In the genomic region with DNA sequence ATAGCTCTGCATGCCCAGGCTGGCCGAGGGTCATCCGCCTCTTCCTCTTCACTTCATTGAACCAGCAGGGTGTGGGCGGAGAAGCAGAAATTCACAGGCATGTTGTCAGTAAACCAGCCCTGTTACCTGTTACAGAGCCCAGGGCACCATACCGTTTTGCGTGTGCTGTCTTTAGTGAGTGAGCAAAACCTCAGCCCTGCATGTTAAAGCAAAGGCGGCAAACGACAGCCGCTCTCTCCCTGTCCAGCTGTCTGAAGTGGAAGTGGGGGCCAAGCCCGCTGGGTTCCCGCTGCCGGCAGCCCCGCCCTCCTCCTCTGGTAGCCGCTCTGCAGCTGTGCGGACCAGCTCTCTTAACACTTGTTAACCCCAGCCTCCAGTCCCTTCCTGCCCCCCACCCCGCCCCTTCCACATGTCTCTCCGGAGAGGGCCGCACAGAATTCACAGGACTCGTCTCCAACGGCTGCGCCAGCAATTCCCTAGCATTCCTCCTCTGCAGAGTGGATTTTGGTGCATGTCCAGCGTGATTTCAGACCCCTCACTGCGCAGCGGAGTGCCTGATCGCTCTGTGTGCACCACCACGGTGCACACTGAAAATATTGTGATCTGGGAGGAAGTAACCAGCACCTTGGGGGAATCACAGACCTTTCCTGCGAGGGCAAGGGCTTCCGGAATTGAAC, we compare ENCODE assay signal across 9 cellular contexts. TPM values are rescaled to one million over a fixed set of nuclear protein-coding genes. Genes with fewer than 3 reads are reported as not detected.
A peak's percentile ranks its signal among the peaks of the same experiment; 100 is the strongest.
DNase-seq lines count a peak whose midpoint lies in the region; FAIRE-seq and TF ChIP-seq lines count a peak whose summit lies in the region.
"Had no signal": no experiment of that assay in that cellular context is flagged by ENCODE, and none has a peak within 500 bp of the region (broad histone marks: within the 10 kb centered on the region; RNA-seq: fewer than 3 reads in every experiment).

No MANE protein-coding gene starts in this region.

- H3K4me3 ChIP-seq in breast epithelium (peak overlapping the region; percentile 19 to 57 (median 25)), H1 (ENCODE audit: extremely low read depth in 1 of 4, insufficient read depth in 2 of 4, low read depth in 3 of 4, low read length in 4 of 4) (no peak overlapping the region), muscle layer of colon (ENCODE audit: low read depth in 1 of 2, low read length in 2 of 2) (peak overlapping the region in 1 of 2 donors; percentile 43), urinary bladder (ENCODE audit: low read depth, low read length) (no peak overlapping the region)

- no peak overlapping the region for H4K5ac ChIP-seq in H1 (ENCODE audit: insufficient read length, low read depth, low read length)

- H3K4me1 ChIP-seq in breast epithelium = no peaks in the 10 kb centered on the region
- H3K4me1 ChIP-seq in H1 (replicated peaks in 1 of 4; ENCODE audit: control insufficient read depth in 3 of 4, insufficient read depth in 4 of 4, low read length in 3 of 4) = peaks cover 0 to 21% (median 3%) of the 10 kb centered on the region in 4 experiments; a peak in 4 of 7 replicates
- peaks cover 42% of the 10 kb centered on the region for H3K4me1 ChIP-seq in muscle layer of colon (ENCODE audit: insufficient read depth, low read length)
- no peaks in the 10 kb centered on the region for H3K4me1 ChIP-seq in urinary bladder (ENCODE audit: insufficient read depth)

- H3K9ac ChIP-seq in H1 (replicated peaks in 1 of 4; ENCODE audit: extremely low read depth in 1 of 4, low read depth in 3 of 4, low read length in 3 of 4) = no peak overlapping the region; a peak in 2 of 7 replicates
- peak overlapping the region; percentile 61 for H3K9ac ChIP-seq in muscle layer of colon (ENCODE audit: low read length)

- TF ChIP-seq RAD21 in H1 (IDR thresholded peaks at IDR 0.05 in 1 of 2, conservative IDR thresholded peaks at IDR 0.05 in 1 of 2; ENCODE audit: low read depth in 2 of 2, low read length in 2 of 2) = no peak

- TF ChIP-seq EP300 in H1 (IDR thresholded peaks at IDR 0.05; ENCODE audit: borderline replicate concordance in 1 of 2, low read depth in 2 of 2, low read length in 2 of 2) = no peak

- H2BK12ac ChIP-seq in H1 (ENCODE audit: low read depth, low read length) = no peak overlapping the region

- H3K18ac ChIP-seq in H1 (ENCODE audit: extremely low read depth, low read length) = no peak overlapping the region

- H3K9me3 ChIP-seq in breast epithelium (no peaks in the 10 kb centered on the region), H1 (ENCODE audit: insufficient read depth in 2 of 2, low read depth in 1 of 2, low read length in 1 of 2) (no peaks in the 10 kb centered on the region), muscle layer of colon (ENCODE audit: low read length) (no peaks in the 10 kb centered on the region)

- H3K27ac ChIP-seq in breast epithelium = peak overlapping the region; percentile 67 to 93
- H3K27ac ChIP-seq in H1 (ENCODE audit: low read depth, low read length) = no peak overlapping the region
- H3K27ac ChIP-seq in muscle layer of colon (ENCODE audit: low read depth, low read length) = peak overlapping the region; percentile 43
- H3K27ac ChIP-seq in urinary bladder (ENCODE audit: low read depth) = peak overlapping the region; percentile 19

- peaks cover 4 to 41% of the 10 kb centered on the region in 2 experiments for H4K20me1 ChIP-seq in H1 (replicated peaks in 1 of 2; ENCODE audit: control insufficient read depth in 1 of 2, insufficient read depth in 2 of 2, low read length in 2 of 2)

- no peak overlapping the region for H3K4me2 ChIP-seq in H1 (ENCODE audit: insufficient read depth in 1 of 2, low read depth in 2 of 2, low read length in 2 of 2)

- peaks cover 5% of the 10 kb centered on the region for H3K4me1 Mint-ChIP-seq in MCF 10A (ENCODE audit: insufficient read depth, unreplicated experiment)

- no peak overlapping the region for H2BK120ac ChIP-seq in H1 (replicated peaks; ENCODE audit: low read depth, low read length)

- POLR2A ChIA-PET in MCF 10A (lab: Yijun Ruan, JAX) (no interaction called here), H1 (lab: Charles Lee; ENCODE audit: partially characterized antibody) (interaction anchor here (0.6 to 1.4 kb wide), 2 partner anchors 10 to 33 kb away, joined by 3 to 5 read pairs; no protein-coding TSS in a partner anchor)

- intact Hi-C loops in breast epithelium (cut with DNase I; ENCODE audit: low total_unique reads) (no loop called here), MCF 10A (cut with micrococcal nuclease) (no loop called here)

- peaks cover 0 to 4% of the 10 kb centered on the region in 2 experiments; a peak in 1 of 4 replicates for H3K79me2 ChIP-seq in H1 (ENCODE audit: control insufficient read depth in 1 of 2, insufficient read depth in 2 of 2, low read length in 2 of 2)

- H3K4ac ChIP-seq in H1 (replicated peaks; ENCODE audit: insufficient read length, low read depth, low read length) = no peak overlapping the region

- H2AFZ ChIP-seq in H1 (ENCODE audit: low read length) = no peak overlapping the region

- H3K27me3 ChIP-seq in breast epithelium (no peaks in the 10 kb centered on the region), H1 (replicated peaks in 1 of 4; ENCODE audit: control insufficient read depth in 3 of 4, extremely low read depth in 1 of 4, insufficient read depth in 3 of 4, low read length in 3 of 4) (no peaks in the 10 kb centered on the region), muscle layer of colon (ENCODE audit: control insufficient read depth in 1 of 2, insufficient read depth in 2 of 2, low read length in 2 of 2) (no peaks in the 10 kb centered on the region)

- H2BK15ac ChIP-seq in H1 (ENCODE audit: low read length) = no peak overlapping the region

- no peak overlapping the region; the same call in 1 of the 2 replicates for H2BK5ac ChIP-seq in H1 (ENCODE audit: low read depth, low read length)

- CTCF ChIA-PET in MCF 10A (lab: Yijun Ruan, JAX) (no interaction called here), H1 (lab: Charles Lee; ENCODE audit: partially characterized antibody) (interaction anchor here (0.7 to 1.9 kb wide), 6 partner anchors 12 to 129 kb away, joined by 3 to 6 read pairs (median 3); no protein-coding TSS in a partner anchor)

- no peak overlapping the region for H4K91ac ChIP-seq in H1 (replicated peaks; ENCODE audit: insufficient read length, low read length)

- TF ChIP-seq POLR2A in breast epithelium (IDR thresholded peaks at IDR 0.05) (no peak), H1 (IDR thresholded peaks at IDR 0.05; ENCODE audit: control extremely low read depth in 1 of 2, low read depth in 2 of 2, low read length in 2 of 2) (no peak)

- no peaks in the 10 kb centered on the region for H3K36me3 Mint-ChIP-seq in MCF 10A (ENCODE audit: insufficient read depth, unreplicated experiment)

- H3K36me3 ChIP-seq in breast epithelium = no peaks in the 10 kb centered on the region
- no peaks in the 10 kb centered on the region for H3K36me3 ChIP-seq in H1 (ENCODE audit: control insufficient read depth in 2 of 4, insufficient read depth in 4 of 4, low read length in 3 of 4)
- no peaks in the 10 kb centered on the region for H3K36me3 ChIP-seq in muscle layer of colon (ENCODE audit: insufficient read depth, low read length)
- H3K36me3 ChIP-seq in urinary bladder (ENCODE audit: insufficient read depth) = no peaks in the 10 kb centered on the region

- no peak overlapping the region for H3K4me3 Mint-ChIP-seq in MCF 10A (ENCODE audit: unreplicated experiment)

- no peak overlapping the region for H3K23ac ChIP-seq in H1 (ENCODE audit: insufficient read length)

- TF ChIP-seq CTCF in breast epithelium (IDR thresholded peaks at IDR 0.05) (no peak), MCF 10A (IDR thresholded peaks at IDR 0.05; ENCODE audit: unreplicated experiment) (no peak), H1 (IDR thresholded peaks at IDR 0.05; ENCODE audit: control extremely low read depth in 1 of 3, insufficient read depth in 1 of 3, low read depth in 1 of 3, low read length in 3 of 3) (no peak)

- no peak overlapping the region for H4K8ac ChIP-seq in H1 (ENCODE audit: extremely low read depth, insufficient read depth, low read length)

- H3K27ac Mint-ChIP-seq in MCF 10A (ENCODE audit: low read depth, unreplicated experiment) = no peak overlapping the region

- H3K79me1 ChIP-seq in H1 (ENCODE audit: low read depth, low read length) = peaks cover 19% of the 10 kb centered on the region

- H2AK5ac ChIP-seq in H1 (ENCODE audit: low read depth, low read length) = 0 out of 2 replicates have a peak overlapping the region, but pooled peaks have one; percentile 53

- WGBS in H1 (ENCODE audit: extremely low coverage in 1 of 2, insufficient coverage in 1 of 2, insufficient read length in 1 of 2, insufficient replicate concordance in 2 of 2, low coverage in 1 of 2, low lambda C conversion rate in 2 of 2, missing lambda C conversion rate in 1 of 2), 2 experiments = 90% methylated on average over 26 of the region's 27 CpGs; no CpG with 5 or more reads in 1 of the 2 experiments
- WGBS in urinary bladder = 8% methylated on average over 27 of the region's 27 CpGs

- DNase-seq in breast epithelium (ENCODE audit: low spot score in 2 of 2) (no peak), MCF 10A (ENCODE audit: unreplicated experiment) (no peak), H1 (ENCODE audit: low read depth in 1 of 2, low spot score in 2 of 2) (no peak), NCI-H1092 treated with DMSO at 0.1 percent for 48 hours (lab: John Stamatoyannopoulos, UW) (no peak), GM19240 (ENCODE audit: insufficient read length, low spot score) (no peak), putamen (ENCODE audit: low spot score) (no peak)

- FAIRE-seq in H1 (lab: Jason Lieb, UNC) = no peak

- no peaks in the 10 kb centered on the region for H3K9me3 Mint-ChIP-seq in MCF 10A (ENCODE audit: unreplicated experiment)

- H3K56ac ChIP-seq in H1 (replicated peaks; ENCODE audit: insufficient read length, low read depth, low read length) = no peak overlapping the region

- H3K27me3 Mint-ChIP-seq in MCF 10A (ENCODE audit: insufficient read depth, unreplicated experiment) = no peaks in the 10 kb centered on the region

- no TSS peak for BruUV-seq in MCF 10A (replicated peaks; lab: Mats Ljungman, UMichigan)

- H2BK20ac ChIP-seq in H1 (ENCODE audit: low read length) = no peak overlapping the region

- H3K14ac ChIP-seq in H1 (ENCODE audit: insufficient read length) = no peak overlapping the region

- H3K23me2 ChIP-seq in H1 (ENCODE audit: low read depth, low read length) = peaks cover 13% of the 10 kb centered on the region; the same call in 1 of the 2 replicates

RNA-seq across cellular contexts. Expression of gene KLHL26, which starts 12.7 kb away (rescaled TPM):
- total RNA-seq in breast epithelium (10 to 100 TPM in 2 of 3 donors, 1 to 10 TPM in 1; 7.0 to 18.1 (median 14.7) TPM), MCF 10A (2022) (6.6 and 8.9 TPM in 2 replicates), urinary bladder (2.5 TPM)
- total RNA-seq in H1 (2021; fragmentation: NEBNext Ultra II Directional; extraction: Animal tissue kit (Norgen Biotek cat#: 25700)) = 8.8 and 9.0 TPM in 2 replicates
- polyA plus RNA-seq in H1 (2011; rRNA removed) (2.2 and 6.7 TPM in 2 replicates), urinary bladder (12.5 TPM)
- polyA plus RNA-seq in H1 (2011; cell fraction: cytosol; rRNA removed) = 5.5 TPM
- 6.8 TPM for polyA plus RNA-seq in H1 (2011; cell fraction: nucleus; rRNA removed)
- 4.9 to 9.1 TPM (median 6.0 TPM) in 4 replicates for polyA plus RNA-seq in H1 (2012, experiment 1 of 2)
- 5.2 TPM for polyA plus RNA-seq in H1 (2012, experiment 2 of 2)
- polyA plus RNA-seq in H1 (2013, experiment 1 of 2) = 4.2 TPM
- 4.0 TPM for polyA plus RNA-seq in H1 (2013, experiment 2 of 2)
- 6.3 and 8.8 TPM in 2 replicates for polyA minus RNA-seq in H1 (2011; rRNA and poly(A)+ RNA removed)
- polyA minus RNA-seq in H1 (2011; cell fraction: cytosol; rRNA and poly(A)+ RNA removed) = 11.4 TPM
- polyA minus RNA-seq in H1 (2011; cell fraction: nucleus; rRNA and poly(A)+ RNA removed) = 3.9 TPM

RNA-seq across cellular contexts. Expression of gene CRTC1, which starts 34.0 kb away (rescaled TPM):
- total RNA-seq in breast epithelium (1 to 10 TPM; 4.8 to 6.1 (median 5.9) TPM), MCF 10A (2022) (8.6 and 11.1 TPM in 2 replicates), urinary bladder (4.8 TPM)
- total RNA-seq in H1 (2021; fragmentation: NEBNext Ultra II Directional; extraction: Animal tissue kit (Norgen Biotek cat#: 25700)) = 8.5 TPM in 2 replicates
- polyA plus RNA-seq in H1 (2011; rRNA removed) (2.9 and 6.5 TPM in 2 replicates), urinary bladder (13.6 TPM)
- polyA plus RNA-seq in H1 (2011; cell fraction: cytosol; rRNA removed) = 2.7 TPM
- 18.3 TPM for polyA plus RNA-seq in H1 (2011; cell fraction: nucleus; rRNA removed)
- polyA plus RNA-seq in H1 (2012, experiment 1 of 2) = 4.4 to 9.8 TPM (median 8.1 TPM) in 4 replicates
- polyA plus RNA-seq in H1 (2012, experiment 2 of 2) = 4.9 TPM
- 8.8 TPM for polyA plus RNA-seq in H1 (2013, experiment 1 of 2)
- 7.7 TPM for polyA plus RNA-seq in H1 (2013, experiment 2 of 2)
- polyA minus RNA-seq in H1 (2011; rRNA and poly(A)+ RNA removed) = 0.71 and 1.8 TPM in 2 replicates
- polyA minus RNA-seq in H1 (2011; cell fraction: cytosol; rRNA and poly(A)+ RNA removed) = 4.7 TPM
- 6.3 TPM for polyA minus RNA-seq in H1 (2011; cell fraction: nucleus; rRNA and poly(A)+ RNA removed)

RNA-seq across cellular contexts. Expression of gene TMEM59L, which starts 36.8 kb away (rescaled TPM):
- total RNA-seq in breast epithelium (1 to 10 TPM in 2 of 3 donors, not detected in 1; 1.2 to 2.3 TPM), MCF 10A (2022) (0.33 and 0.64 TPM in 2 replicates), urinary bladder (3.9 TPM)
- 8.6 and 12.2 TPM in 2 replicates for total RNA-seq in H1 (2021; fragmentation: NEBNext Ultra II Directional; extraction: Animal tissue kit (Norgen Biotek cat#: 25700))
- polyA plus RNA-seq in H1 (2011; rRNA removed) (4.0 and 10.4 TPM in 2 replicates), urinary bladder (5.5 TPM)
- 6.1 TPM for polyA plus RNA-seq in H1 (2011; cell fraction: cytosol; rRNA removed)
- 34.5 TPM for polyA plus RNA-seq in H1 (2011; cell fraction: nucleus; rRNA removed)
- polyA plus RNA-seq in H1 (2012, experiment 1 of 2) = 5.8 to 11.5 TPM (median 11.1 TPM) in 4 replicates
- 10.7 TPM for polyA plus RNA-seq in H1 (2012, experiment 2 of 2)
- 37.3 TPM for polyA plus RNA-seq in H1 (2013, experiment 1 of 2)
- polyA plus RNA-seq in H1 (2013, experiment 2 of 2) = 37.3 TPM
- polyA minus RNA-seq in H1 (2011; rRNA and poly(A)+ RNA removed) = 0.56 and 0.82 TPM in 2 replicates
- polyA minus RNA-seq in H1 (2011; cell fraction: cytosol; rRNA and poly(A)+ RNA removed) = 9.2 TPM
- 5.0 TPM for polyA minus RNA-seq in H1 (2011; cell fraction: nucleus; rRNA and poly(A)+ RNA removed)

RNA-seq across cellular contexts. Expression of gene CRLF1, which starts 42.9 kb away (rescaled TPM):
- total RNA-seq in breast epithelium (10 to 100 TPM in 2 of 3 donors, 1 to 10 TPM in 1; 5.6 to 68.6 (median 21.0) TPM), MCF 10A (2022) (4.3 and 4.8 TPM in 2 replicates), urinary bladder (2.5 TPM)
- 9.5 and 10.3 TPM in 2 replicates for total RNA-seq in H1 (2021; fragmentation: NEBNext Ultra II Directional; extraction: Animal tissue kit (Norgen Biotek cat#: 25700))
- polyA plus RNA-seq in H1 (2011; rRNA removed) (7.2 and 19.2 TPM in 2 replicates), urinary bladder (119 TPM)
- 10.3 TPM for polyA plus RNA-seq in H1 (2011; cell fraction: cytosol; rRNA removed)
- polyA plus RNA-seq in H1 (2011; cell fraction: nucleus; rRNA removed) = 15.8 TPM
- polyA plus RNA-seq in H1 (2012, experiment 1 of 2) = 5.8 to 11.1 TPM (median 9.9 TPM) in 4 replicates
- 10.1 TPM for polyA plus RNA-seq in H1 (2012, experiment 2 of 2)
- polyA plus RNA-seq in H1 (2013, experiment 1 of 2) = 46.8 TPM
- 48.9 TPM for polyA plus RNA-seq in H1 (2013, experiment 2 of 2)
- 0.68 and 2.1 TPM in 2 replicates for polyA minus RNA-seq in H1 (2011; rRNA and poly(A)+ RNA removed)
- 7.1 TPM for polyA minus RNA-seq in H1 (2011; cell fraction: cytosol; rRNA and poly(A)+ RNA removed)
- 2.5 TPM for polyA minus RNA-seq in H1 (2011; cell fraction: nucleus; rRNA and poly(A)+ RNA removed)
- total RNA-seq: T-helper 1 cell treated with Interleukin-12 subunit alpha and Interleukin-12 subunit beta and Interleukin-4 antibody, amounts not matched to agents 30 ng/mL and 1 ng/mL, for 36 hours had no signal

Comparison
In these comparisons a context has a peak if more than half of its experiments do, and no peak if none do; other contexts are left out.
1. H3K4me3 ChIP-seq: peak in breast epithelium (3 of 3); none in H1 (0 of 4) and urinary bladder (single experiment).